9 cellular contexts compared by ENCODE assay signal in genomic region chr19:1238373-1239303, GRCh38. TPM values are rescaled to one million over a fixed set of nuclear protein-coding genes. Genes with fewer than 3 reads are reported as not detected.
DNase-seq lines count a peak whose midpoint lies in the region; ATAC-seq and TF ChIP-seq lines count a peak whose summit lies in the region.
"Had no signal": no experiment of that assay in that cellular context is flagged by ENCODE, and none has a peak within 500 bp of the region (broad histone marks: within the 10 kb centered on the region; RNA-seq: fewer than 3 reads in every experiment).

No MANE protein-coding gene starts in this region.

- peaks cover 8% of the 10 kb centered on the region for H3K27me3 Mint-ChIP-seq in T-helper 17 cell

- DNase-seq in GM12864 (ENCODE audit: low read depth) (no peak), T-helper 17 cell (no peak), fibroblast of lung (ENCODE audit: low read depth in 2 of 2) (no peak), skeletal muscle cell (ENCODE audit: low read depth) (no peak), HK-2 (ENCODE audit: unreplicated experiment) (no peak), germinal center (ENCODE audit: low spot score) (no peak)
- DNase-seq in stimulated activated CD4-positive, alpha-beta T cell treated with anti-CD3 and anti-CD28 coated beads, Interleukin-15, amount 100 ng/mL, for 24 hours = no peak
- DNase-seq: NCI-H1694 treated with DMSO at 0.1 percent for 48 hours had no signal

- ATAC-seq in T-helper 17 cell (no peak), GM21526 (IDR thresholded peaks at IDR 0.05; ENCODE audit: low FRiP score, unreplicated experiment) (no peak)

- H3K4me3 ChIP-seq in GM12864 (ENCODE audit: low read depth, low read length) (peak overlapping the region; percentile 12; the same call in 1 of the 2 replicates), fibroblast of lung (replicated peaks in 1 of 4; ENCODE audit: control extremely low read depth in 1 of 4, insufficient read depth in 1 of 4, low read depth in 3 of 4, low read length in 4 of 4) (peak overlapping the region in 3 of 4 experiments; percentile 15 to 46 (median 29)), skeletal muscle cell (ENCODE audit: low read depth, low read length) (peak overlapping the region; percentile 38)

- no peaks in the 10 kb centered on the region for H3K36me3 Mint-ChIP-seq in T-helper 17 cell (ENCODE audit: low read depth)

- H3K4me3 Mint-ChIP-seq in T-helper 17 cell = peak overlapping the region; percentile 92

- no peak overlapping the region for H3K4me2 ChIP-seq in fibroblast of lung (ENCODE audit: extremely low read depth, insufficient read depth, low read length)

- H3K27ac ChIP-seq in fibroblast of lung (ENCODE audit: insufficient read depth, low read length) = no peak overlapping the region

- H3K9me3 ChIP-seq in T-helper 17 cell (ENCODE audit: control insufficient read depth, low read length, poor library complexity, severe bottlenecking) (no peaks in the 10 kb centered on the region), fibroblast of lung (ENCODE audit: control insufficient read depth, insufficient read depth, low read depth, low read length) (no peaks in the 10 kb centered on the region)

- no peak overlapping the region for H2AFZ ChIP-seq in fibroblast of lung (ENCODE audit: low read length)

- H4K20me1 ChIP-seq in fibroblast of lung (ENCODE audit: control insufficient read depth, extremely low read depth, insufficient read depth, low read length) = no peaks in the 10 kb centered on the region

- H3K36me3 ChIP-seq in fibroblast of lung (ENCODE audit: control insufficient read depth, insufficient read depth, low read length) = peaks cover 13% of the 10 kb centered on the region

- no peak for TF ChIP-seq CTCF in GM12864 (IDR thresholded peaks at IDR 0.05; ENCODE audit: low read depth, low read length, missing control alignments)
- TF ChIP-seq CTCF in fibroblast of lung (conservative IDR thresholded peaks at IDR 0.05 in 1 of 2, IDR thresholded peaks at IDR 0.05 in 1 of 2; ENCODE audit: low read depth in 1 of 2, low read length in 2 of 2) = no peak

- H3K4me1 ChIP-seq in fibroblast of lung (ENCODE audit: control insufficient read depth, extremely low read depth, insufficient read depth, low read length) = peaks cover 12% of the 10 kb centered on the region

- peak overlapping the region; percentile 79 for H3K27ac Mint-ChIP-seq in T-helper 17 cell

- H3K79me2 ChIP-seq in fibroblast of lung (ENCODE audit: control insufficient read depth, insufficient read depth, low read length) = peaks cover 16% of the 10 kb centered on the region

- no peaks in the 10 kb centered on the region for H3K27me3 ChIP-seq in fibroblast of lung (ENCODE audit: control insufficient read depth, insufficient read depth, low read length)

- peak overlapping the region; percentile 42 for H3K9ac ChIP-seq in fibroblast of lung (ENCODE audit: insufficient read depth, low read length)

- peaks cover 16% of the 10 kb centered on the region for H3K4me1 Mint-ChIP-seq in T-helper 17 cell

RNA-seq across cellular contexts. Expression of gene CBARP, which starts 0.8 kb away (rescaled TPM):
- total RNA-seq in T-helper 17 cell (not detected), fibroblast of lung (1.5 TPM in 2 replicates)
- 0.31 and 1.0 TPM in 2 replicates for polyA plus RNA-seq in fibroblast of lung
- 2.1 and 5.0 TPM in 2 replicates for polyA plus RNA-seq in fibroblast of lung (2012)
- polyA minus RNA-seq in fibroblast of lung (ENCODE audit: low replicate concordance) = 0.94 and 3.6 TPM in 2 replicates

RNA-seq across cellular contexts. Expression of gene ATP5F1D, which starts 2.9 kb away (rescaled TPM):
- 100 to 1,000 TPM; 104 to 115 TPM for total RNA-seq in T-helper 17 cell
- total RNA-seq in fibroblast of lung = 13.4 and 20.5 TPM in 2 replicates
- polyA plus RNA-seq in fibroblast of lung = 53.8 and 79.8 TPM in 2 replicates
- 174 and 278 TPM in 2 replicates for polyA plus RNA-seq in fibroblast of lung (2012)
- 23.2 and 31.0 TPM in 2 replicates for polyA minus RNA-seq in fibroblast of lung (ENCODE audit: low replicate concordance)

RNA-seq across cellular contexts. Expression of gene MIDN, which starts 9.7 kb away (rescaled TPM):
- total RNA-seq in T-helper 17 cell (100 to 1,000 TPM in 1 of 2 donors, 10 to 100 TPM in 1; 87.1 to 113 TPM), fibroblast of lung (13.6 and 18.8 TPM in 2 replicates)
- 12.0 and 18.0 TPM in 2 replicates for polyA plus RNA-seq in fibroblast of lung
- 30.3 and 40.2 TPM in 2 replicates for polyA plus RNA-seq in fibroblast of lung (2012)
- 27.6 and 36.6 TPM in 2 replicates for polyA minus RNA-seq in fibroblast of lung (ENCODE audit: low replicate concordance)

RNA-seq across cellular contexts. Expression of gene CIRBP, which starts 30.5 kb away (rescaled TPM):
- 100 to 1,000 TPM; 460 to 474 TPM for total RNA-seq in T-helper 17 cell
- total RNA-seq in fibroblast of lung = 104 and 110 TPM in 2 replicates
- polyA plus RNA-seq in fibroblast of lung = 260 and 298 TPM in 2 replicates
- 315 and 327 TPM in 2 replicates for polyA plus RNA-seq in fibroblast of lung (2012)
- polyA minus RNA-seq in fibroblast of lung (ENCODE audit: low replicate concordance) = 45.9 and 74.1 TPM in 2 replicates

RNA-seq across cellular contexts. Expression of gene STK11, which starts 33.1 kb away (rescaled TPM):
- 10 to 100 TPM; 70.0 to 70.4 TPM for total RNA-seq in T-helper 17 cell
- 96.6 and 100 TPM in 2 replicates for total RNA-seq in fibroblast of lung
- polyA plus RNA-seq in fibroblast of lung = 23.7 TPM in 2 replicates
- polyA plus RNA-seq in fibroblast of lung (2012) = 32.9 and 34.7 TPM in 2 replicates
- 24.9 and 42.8 TPM in 2 replicates for polyA minus RNA-seq in fibroblast of lung (ENCODE audit: low replicate concordance)
